Comparison of ENCODE assay signal across 12 cellular contexts in the genomic region with DNA sequence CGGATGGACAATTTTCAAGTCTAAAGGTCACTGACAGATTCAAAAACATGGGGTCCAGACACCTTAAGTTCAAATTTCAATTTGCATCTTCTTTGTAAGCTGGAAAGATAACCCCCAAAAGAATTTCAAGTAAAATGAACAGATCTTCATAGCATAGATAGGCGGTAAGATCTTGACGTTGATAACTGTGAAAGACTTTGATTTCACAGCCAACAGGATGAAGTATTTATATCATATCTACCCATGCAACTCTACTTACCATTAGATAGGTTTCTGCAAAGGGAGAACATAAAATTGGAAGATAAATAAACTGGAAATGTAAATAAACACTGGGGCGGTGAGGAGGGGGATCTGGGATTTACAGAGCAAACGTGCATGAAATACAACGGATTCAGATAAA.
"Had no signal": no experiment of that assay in that cellular context is flagged by ENCODE, and none has a peak within 500 bp of the region (broad histone marks: within the 10 kb centered on the region; RNA-seq: fewer than 3 reads in every experiment).

No MANE protein-coding gene starts in this region.

- H3K9me3 Mint-ChIP-seq: effector memory CD8-positive, alpha-beta T cell; memory B cell; neural crest cell had no signal

- H3K36me3 ChIP-seq: gastroesophageal sphincter, ovary had no signal

- H3K9me3 ChIP-seq: body of pancreas, gastroesophageal sphincter, left lung, ovary had no signal

- H3K27ac ChIP-seq: body of pancreas, gastroesophageal sphincter, left lung, ovary had no signal

- H3K4me3 Mint-ChIP-seq: effector memory CD8-positive, alpha-beta T cell; memory B cell; neural crest cell had no signal

- H3K27ac Mint-ChIP-seq: memory B cell had no signal

- H3K27me3 ChIP-seq: body of pancreas, gastroesophageal sphincter, left lung, ovary had no signal

- H3K27me3 Mint-ChIP-seq: effector memory CD8-positive, alpha-beta T cell; memory B cell had no signal

- DNase-seq: activated CD4-positive, alpha-beta T cell treated with anti-CD3 and anti-CD28 coated beads, Interleukin-2, amount 50 U/mL, for 1 hour; activated effector memory CD4-positive, alpha-beta T cell treated with Interleukin-2 at 50 U/mL for 16 hours; central memory CD4-positive, alpha-beta T cell; cortex of kidney; effector memory CD8-positive, alpha-beta T cell; left lung; ovary; stimulated activated CD8-positive, alpha-beta memory T cell treated with anti-CD3 and anti-CD28 coated beads, Interleukin-4, amount 100 ng/mL, for 48 hours had no signal

- H3K36me3 Mint-ChIP-seq: memory B cell had no signal

- H3K4me1 Mint-ChIP-seq: memory B cell had no signal

- ATAC-seq: body of pancreas; effector memory CD8-positive, alpha-beta T cell; gastroesophageal sphincter; left lung had no signal

- H3K4me3 ChIP-seq: body of pancreas, gastroesophageal sphincter, left lung, ovary had no signal

- H3K4me1 ChIP-seq: gastroesophageal sphincter, left lung had no signal
